8 cellular contexts compared by ENCODE assay signal in the genomic region with DNA sequence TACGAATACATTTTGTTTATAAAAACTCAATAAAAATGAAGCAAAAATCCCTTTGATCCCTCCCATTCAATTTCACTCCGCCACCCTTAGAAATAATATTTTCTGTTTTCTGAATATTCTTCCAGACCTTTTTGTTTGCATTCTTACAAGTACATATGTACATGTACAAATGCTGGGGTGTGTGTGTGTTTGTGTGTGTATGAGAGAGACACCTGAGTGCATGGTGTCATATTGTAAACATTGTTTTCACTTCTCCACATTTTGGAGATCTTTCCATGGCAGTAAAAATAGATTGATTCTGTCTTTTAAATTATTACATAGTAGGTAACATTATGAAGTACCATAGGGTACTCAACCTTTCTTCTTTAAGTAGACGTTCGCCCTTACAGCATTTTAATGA. TPM values are rescaled to one million over a fixed set of nuclear protein-coding genes. Genes with fewer than 3 reads are reported as not detected.
A peak's percentile ranks its signal among the peaks of the same experiment; 100 is the strongest.
DNase-seq lines count a peak whose midpoint lies in the region; ATAC-seq and TF ChIP-seq lines count a peak whose summit lies in the region.

No MANE protein-coding gene starts in this region.

- no peaks in the 10 kb centered on the region for H3K27me3 ChIP-seq in GM23338 (ENCODE audit: insufficient read depth)
- no peaks in the 10 kb centered on the region for H3K27me3 ChIP-seq in OCI-LY3 (ENCODE audit: low read depth, low read length)
- no peaks in the 10 kb centered on the region for H3K27me3 ChIP-seq in sigmoid colon

- H3K4me3 Mint-ChIP-seq in GM23338 = peak overlapping the region; percentile 84

- H3K4me3 ChIP-seq in GM23338 (peak overlapping the region; percentile 55), OCI-LY3 (ENCODE audit: low read length) (peak overlapping the region; percentile 86), sigmoid colon (peak overlapping the region; percentile 70 to 99 (median 86)), mucosa of descending colon (no peak overlapping the region)

- H3K9me3 ChIP-seq in OCI-LY3 (ENCODE audit: insufficient read depth, low read length) (no peaks in the 10 kb centered on the region), sigmoid colon (no peaks in the 10 kb centered on the region), mucosa of descending colon (no peaks in the 10 kb centered on the region)

- no peak for TF ChIP-seq EP300 in sigmoid colon (IDR thresholded peaks at IDR 0.05)

- DNase-seq in GM23338 (ENCODE audit: low spot score) (no peak), erythroblast (lab: John Stamatoyannopoulos, UW) (peak; percentile 44 to 47), sigmoid colon (no peak), mucosa of descending colon (no peak)
- DNase-seq in stimulated activated CD4-positive, alpha-beta T cell treated with anti-CD3 and anti-CD28 coated beads, Interleukin-4, amount 100 ng/mL, for 4 hours = no peak

- intact Hi-C loops in sigmoid colon (cut with DNase I) (loop anchor here (5.0 kb wide), 5 partner anchors 144 to 716 kb away; a partner anchor contains a TSS), mucosa of descending colon (cut with DNase I, micrococcal nuclease) (no loop called here)

- H3K4me2 ChIP-seq in GM23338 = peak overlapping the region; percentile 75
- peak overlapping the region; percentile 76 for H3K4me2 ChIP-seq in OCI-LY3 (ENCODE audit: low read length)

- no peaks in the 10 kb centered on the region for H3K36me3 ChIP-seq in GM23338 (ENCODE audit: insufficient read depth)
- peaks cover 3% of the 10 kb centered on the region for H3K36me3 ChIP-seq in OCI-LY3 (replicated peaks; ENCODE audit: low read depth, low read length)
- H3K36me3 ChIP-seq in sigmoid colon = no peaks in the 10 kb centered on the region
- H3K36me3 ChIP-seq in mucosa of descending colon (ENCODE audit: low read depth) = no peaks in the 10 kb centered on the region

- TF ChIP-seq POLR2A in erythroblast (IDR thresholded peaks at IDR 0.05; ENCODE audit: low read length) = no peak
- TF ChIP-seq POLR2A in sigmoid colon (IDR thresholded peaks at IDR 0.05) = no peak

- WGBS in sigmoid colon, 2 donors = 15 to 45% methylated on average over 4 of the region's 4 CpGs

- H3K79me2 ChIP-seq in GM23338 (replicated peaks; ENCODE audit: insufficient read depth) (peaks cover 79% of the 10 kb centered on the region), OCI-LY3 (ENCODE audit: low read length) (peaks cover 84% of the 10 kb centered on the region)

- H3K27ac ChIP-seq in GM23338 (ENCODE audit: low read depth) (peak overlapping the region; percentile 95; the same call in 1 of the 2 replicates), OCI-LY3 (ENCODE audit: low read length) (peak overlapping the region; percentile 91), sigmoid colon (peak overlapping the region; percentile 95 to 99 (median 96))

- H3F3A ChIP-seq in GM23338 (replicated peaks; ENCODE audit: low read depth) = 0 out of 2 replicates have a peak, but pooled peaks cover 3% of the 10 kb centered on the region

- H3K36me3 Mint-ChIP-seq in GM23338 (ENCODE audit: low read depth) = peaks cover 4% of the 10 kb centered on the region

- peak overlapping the region; percentile 26; the same call in 1 of the 2 replicates for H3K27ac Mint-ChIP-seq in GM23338

- peaks cover 14% of the 10 kb centered on the region for H3K27me3 Mint-ChIP-seq in GM23338 (ENCODE audit: insufficient read depth, low read depth, poor library complexity)

- no peak for TF ChIP-seq CTCF in GM23338 (conservative IDR thresholded peaks at IDR 0.05; ENCODE audit: low read depth in 2 of 2)
- no peak for TF ChIP-seq CTCF in OCI-LY3 (IDR thresholded peaks at IDR 0.05; ENCODE audit: low read depth, low read length)
- no peak for TF ChIP-seq CTCF in sigmoid colon (IDR thresholded peaks at IDR 0.05)
- TF ChIP-seq CTCF in mucosa of descending colon (IDR thresholded peaks at IDR 0.05) = no peak

- no peaks in the 10 kb centered on the region for H3K9me2 ChIP-seq in GM23338 (ENCODE audit: insufficient read depth)

- no peak for ATAC-seq in GM23338
- no peak for ATAC-seq in GM21381 (IDR thresholded peaks at IDR 0.05; ENCODE audit: unreplicated experiment)
- ATAC-seq in mucosa of descending colon = no peak
- ATAC-seq in HG03196 (IDR thresholded peaks at IDR 0.05; ENCODE audit: unreplicated experiment) = no peak

- no peaks in the 10 kb centered on the region; the same call in 2 of the 3 replicates for H3K9me3 Mint-ChIP-seq in GM23338

- H3K4me1 ChIP-seq in GM23338 (ENCODE audit: insufficient read depth) (peaks cover 25% of the 10 kb centered on the region), OCI-LY3 (ENCODE audit: low read length) (peaks cover 23% of the 10 kb centered on the region), sigmoid colon (peaks cover 0 to 54% (median 40%) of the 10 kb centered on the region in 4 donors), mucosa of descending colon (ENCODE audit: low read depth) (peaks cover 22% of the 10 kb centered on the region)

- H3K4me1 Mint-ChIP-seq in GM23338 = peaks cover 15% of the 10 kb centered on the region

- peak overlapping the region; percentile 96 for H3K9ac ChIP-seq in OCI-LY3 (ENCODE audit: low read length)

- H2AFZ ChIP-seq in GM23338 (no peak overlapping the region), OCI-LY3 (ENCODE audit: low read depth, low read length) (no peak overlapping the region)

- H4K20me1 ChIP-seq in GM23338 (replicated peaks; ENCODE audit: insufficient read depth) (0 out of 2 replicates have a peak, but pooled peaks cover 4% of the 10 kb centered on the region), OCI-LY3 (ENCODE audit: insufficient read depth, low read length) (peaks cover 25% of the 10 kb centered on the region)

TF ChIP-seq in GM23338, 12 proteins besides CTCF, POLR2A, EP300 and RAD21 (continues in another document):
- no peak for TF ChIP-seq JUNB (IDR thresholded peaks at IDR 0.05; ENCODE audit: unreplicated experiment)
- no peak for TF ChIP-seq EZH2 (IDR thresholded peaks at IDR 0.05; ENCODE audit: low read depth, unreplicated experiment)
- TF ChIP-seq CREB1 (CRISPR knock-in tag; IDR thresholded peaks at IDR 0.05; ENCODE audit: low read depth) = no peak

RNA-seq across cellular contexts. Expression of a gene that starts 1.2 kb away (rescaled TPM):
- total RNA-seq in GM23338 (2014; rRNA removed; shearing (Covaris generic)) = 21.6 and 37.2 TPM in 2 replicates
- 71.0 and 76.9 TPM in 2 replicates for polyA plus RNA-seq in GM23338 (2016; fragmentation: Nextera tagmentation; extraction: Ambion mirVana)
- 10 to 100 TPM; 44.4 to 64.2 (median 55.2) TPM for total RNA-seq in sigmoid colon
- polyA plus RNA-seq in sigmoid colon = 100 to 1,000 TPM; 136 to 252 (median 144) TPM
- 100 to 1,000 TPM in 2 of 3 donors, 10 to 100 TPM in 1; 95.5 to 163 (median 134) TPM for total RNA-seq in mucosa of descending colon

RNA-seq across cellular contexts. Expression of a gene that starts 1.6 kb away (rescaled TPM):
- 24.6 and 27.3 TPM in 2 replicates for total RNA-seq in GM23338 (2014; rRNA removed; shearing (Covaris generic))
- polyA plus RNA-seq in GM23338 (2016; fragmentation: Nextera tagmentation; extraction: Ambion mirVana) (16.7 and 18.6 TPM in 2 replicates), sigmoid colon (10 to 100 TPM; 33.6 to 49.0 (median 43.8) TPM)
- total RNA-seq in sigmoid colon (100 to 1,000 TPM in 1 of 4 donors, 10 to 100 TPM in 3; 79.6 to 102 (median 86.2) TPM), mucosa of descending colon (10 to 100 TPM; 57.1 to 71.7 (median 62.2) TPM)

RNA-seq across cellular contexts. Expression of a gene that starts 24.1 kb away (rescaled TPM):
- total RNA-seq in GM23338 (2014; rRNA removed; shearing (Covaris generic)) = not detected in 2 replicates
- polyA plus RNA-seq in GM23338 (2016; fragmentation: Nextera tagmentation; extraction: Ambion mirVana) (not detected in 2 replicates), sigmoid colon (under 1 TPM in 2 of 3 donors, not detected in 1; 0.26 to 0.92 TPM)
- total RNA-seq in sigmoid colon (under 1 TPM in 3 of 4 donors, not detected in 1; 0.14 to 0.33 (median 0.28) TPM), mucosa of descending colon (under 1 TPM; 0.07 to 0.49 (median 0.28) TPM)

Comparison
In these comparisons a context has a peak if more than half of its experiments do, and no peak if none do; other contexts are left out.
1. DNase-seq: peak in erythroblast (2 of 2); none in GM23338 (single experiment), sigmoid colon (single experiment), mucosa of descending colon (0 of 3) and stimulated activated CD4-positive, alpha-beta T cell treated with anti-CD3 and anti-CD28 coated beads, Interleukin-4, amount 100 ng/mL, for 4 hours (0 of 2).
2. Peak in every context shown above with its lines, with median percentiles within 50 percentile points of each other: H3K27ac ChIP-seq.